Comparison of ENCODE assay signal across 13 cellular contexts in the genomic region with DNA sequence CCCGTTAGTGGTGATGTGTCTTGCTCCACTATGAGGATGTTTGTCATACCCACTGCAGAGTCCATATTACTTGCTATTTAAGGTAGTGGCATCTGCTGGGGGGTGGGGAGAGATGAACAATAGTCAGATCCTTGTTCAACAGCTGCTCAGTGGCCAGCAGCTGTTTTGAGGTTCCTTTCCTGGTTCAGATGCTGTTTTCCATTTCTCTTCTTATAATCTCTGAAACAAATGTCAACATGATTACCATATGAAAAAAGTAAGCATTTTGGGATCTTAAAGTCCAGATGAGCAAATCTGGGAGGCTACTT.
"Had no signal": no experiment of that assay in that cellular context is flagged by ENCODE, and none has a peak within 500 bp of the region (broad histone marks: within the 10 kb centered on the region; RNA-seq: fewer than 3 reads in every experiment).

No MANE protein-coding gene starts in this region.

- H3K4me3 ChIP-seq: esophagus squamous epithelium, heart left ventricle had no signal

- H3K36me3 ChIP-seq: esophagus squamous epithelium, heart left ventricle had no signal

- H3K4me1 Mint-ChIP-seq: activated CD4-positive, alpha-beta T cell treated with anti-CD3 and anti-CD28 coated beads, Interleukin-2, amount 10 ng/mL, durations not matched to agents 7 days and 5 days; activated T-helper 17 cell treated with anti-CD3 and anti-CD28 coated beads, Interleukin-2, amount 50 U/mL, for 72 hours; memory B cell had no signal

- H3K27ac Mint-ChIP-seq: activated CD4-positive, alpha-beta T cell treated with anti-CD3 and anti-CD28 coated beads, Interleukin-2, amount 10 ng/mL, durations not matched to agents 7 days and 5 days; activated naive CD4-positive, alpha-beta T cell treated with anti-CD3 and anti-CD28 coated beads for 36 hours; activated T-helper 17 cell treated with anti-CD3 and anti-CD28 coated beads, Interleukin-2, amount 50 U/mL, for 72 hours; memory B cell; nephron progenitor cell; WTC11 had no signal

- H3K36me3 Mint-ChIP-seq: memory B cell, WTC11 had no signal

- H3K4me3 Mint-ChIP-seq: activated CD4-positive, alpha-beta T cell treated with anti-CD3 and anti-CD28 coated beads, Interleukin-2, amount 10 ng/mL, durations not matched to agents 7 days and 5 days; activated naive CD4-positive, alpha-beta T cell treated with anti-CD3 and anti-CD28 coated beads for 36 hours; activated T-helper 17 cell treated with anti-CD3 and anti-CD28 coated beads, Interleukin-2, amount 50 U/mL, for 72 hours; memory B cell; nephron progenitor cell; WTC11 had no signal

- H3K9me3 Mint-ChIP-seq: activated CD4-positive, alpha-beta T cell treated with anti-CD3 and anti-CD28 coated beads, Interleukin-2, amount 10 ng/mL, durations not matched to agents 7 days and 5 days; activated naive CD4-positive, alpha-beta T cell treated with anti-CD3 and anti-CD28 coated beads for 36 hours; nephron progenitor cell; WTC11 had no signal

- DNase-seq: activated CD4-positive, alpha-beta T cell treated with anti-CD3 and anti-CD28 coated beads, Interleukin-2, amount 10 ng/mL, durations not matched to agents 7 days and 5 days; activated CD8-positive, alpha-beta memory T cell treated with anti-CD3 and anti-CD28 coated beads for 24 hours; activated naive CD4-positive, alpha-beta T cell treated with anti-CD3 and anti-CD28 coated beads for 36 hours; esophagus squamous epithelium; foreskin fibroblast; heart left ventricle; nephron progenitor cell; stimulated activated CD4-positive, alpha-beta T cell treated with anti-CD3 and anti-CD28 coated beads, Interleukin-2, amount 100 ng/mL, for 48 hours; stimulated activated naive CD4-positive, alpha-beta T cell treated with Interleukin-2 at 50 U/mL for 16 hours; trophoblast cell had no signal

- H3K27me3 Mint-ChIP-seq: activated CD4-positive, alpha-beta T cell treated with anti-CD3 and anti-CD28 coated beads, Interleukin-2, amount 10 ng/mL, durations not matched to agents 7 days and 5 days; activated T-helper 17 cell treated with anti-CD3 and anti-CD28 coated beads, Interleukin-2, amount 50 U/mL, for 72 hours; memory B cell had no signal

- H3K27me3 ChIP-seq: esophagus squamous epithelium, heart left ventricle had no signal
